ENCODE assay signal across 1 cellular context in genomic region chr11:73077454-73077853, GRCh38.
TF ChIP-seq lines count a peak whose summit lies in the region.

No MANE protein-coding gene starts in this region.

TF ChIP-seq in K562, 482 proteins besides CTCF, POLR2A, EP300 and RAD21 (continued from another document):
- TF ChIP-seq SIX5 (IDR thresholded peaks at IDR 0.05; ENCODE audit: borderline replicate concordance in 1 of 2, insufficient read depth in 1 of 2, low read depth in 1 of 2, low read length in 2 of 2), result no peak
- TF ChIP-seq RBM25 (IDR thresholded peaks at IDR 0.05; ENCODE audit: low read depth, low read length, severe bottlenecking), result peak; percentile 4
- no peak for TF ChIP-seq ZC3H4 (CRISPR knock-in tag; IDR thresholded peaks at IDR 0.05; ENCODE audit: borderline replicate concordance)
- no peak for TF ChIP-seq ZEB2 (IDR thresholded peaks at IDR 0.05)
- TF ChIP-seq ZNF146 (CRISPR knock-in tag; IDR thresholded peaks at IDR 0.05; ENCODE audit: unreplicated experiment), result peak; percentile 63
- no peak for TF ChIP-seq ZNF311 (CRISPR knock-in tag; IDR thresholded peaks at IDR 0.05)
